8 cellular contexts compared by ENCODE assay signal in the genomic region with DNA sequence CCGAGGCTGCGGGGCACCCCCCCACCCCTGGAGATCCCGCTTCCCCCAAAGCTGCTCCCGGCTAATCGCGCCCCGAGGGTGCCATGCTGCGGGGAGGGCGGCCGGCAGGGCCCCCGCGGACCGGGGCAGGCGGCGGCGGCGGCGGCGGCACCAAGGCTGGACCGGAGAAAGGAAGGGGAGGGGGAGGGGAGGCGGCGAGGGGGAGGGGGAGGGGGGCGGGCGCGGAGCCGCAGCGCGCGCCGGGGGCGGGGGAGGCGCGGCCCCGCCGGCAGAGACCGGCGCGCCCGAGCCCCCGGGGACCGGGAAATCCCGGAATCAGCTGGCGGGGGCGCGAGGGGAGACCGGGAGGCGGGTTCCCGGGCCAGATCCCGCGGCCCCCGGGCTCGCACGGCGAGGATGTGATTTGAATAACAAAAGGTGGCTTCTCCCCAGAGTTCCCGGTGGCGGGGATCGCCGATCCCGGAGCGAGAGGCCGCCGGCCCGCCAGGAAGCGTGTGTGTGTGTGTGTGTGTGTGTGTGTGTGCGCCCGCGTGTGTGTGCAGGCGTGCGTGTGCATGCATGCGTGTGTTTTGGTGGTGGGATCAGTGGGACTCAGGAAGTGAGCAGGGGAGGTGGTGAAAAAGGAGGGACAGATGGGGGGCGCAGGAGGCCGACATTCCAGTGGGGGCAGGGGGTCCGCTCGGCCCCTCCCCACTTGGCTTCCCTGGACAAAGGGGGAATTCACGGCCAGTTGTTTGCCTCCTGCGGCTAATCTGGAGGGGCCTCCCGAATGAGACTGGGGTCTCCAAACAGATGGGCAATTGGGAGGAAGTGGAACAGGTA.
DNase-seq lines count a peak whose midpoint lies in the region; ATAC-seq and TF ChIP-seq lines count a peak whose summit lies in the region.

No MANE protein-coding gene starts in this region.

- H3K36me3 ChIP-seq in upper lobe of left lung, result peaks cover 0 to 3% (median 0%) of the 10 kb centered on the region in 4 donors

- DNase-seq in NCI-H2081 (lab: John Stamatoyannopoulos, UW) (peak; percentile 51 to 67), NCI-H2081 treated with DMSO at 0.1 percent for 48 hours (lab: John Stamatoyannopoulos, UW) (no peak), NCI-H2171 treated with DMSO at 0.1 percent for 48 hours (lab: John Stamatoyannopoulos, UW) (peak; percentile 34), fibroblast of peridontal ligament (ENCODE audit: extremely low read depth) (peak; percentile 12), upper lobe of left lung (peak in 1 of 2 donors; percentile 91)
- peak; percentile 28 to 48 for DNase-seq in activated T-cell treated with anti-CD3 and anti-CD28 coated beads, Interleukin-2, amount 50 U/mL, for 72 hours
- DNase-seq in naive thymus-derived CD8-positive, alpha-beta T cell, result peak in 9 of 10 donors; percentile 2 to 74 (median 24)

- TF ChIP-seq POLR2A in upper lobe of left lung (IDR thresholded peaks at IDR 0.05), result no peak

- H3K4me1 ChIP-seq in upper lobe of left lung, result peaks cover 15 to 37% (median 20%) of the 10 kb centered on the region in 4 donors

- H3K27ac ChIP-seq in upper lobe of left lung, result peak overlapping the region; percentile 80 to 96 (median 89)

- ATAC-seq in activated T-cell treated with anti-CD3 and anti-CD28 coated beads, Interleukin-2, amount 50 U/mL, for 72 hours (replicated peaks in 1 of 2), result peak; percentile 37 to 47
- ATAC-seq in naive thymus-derived CD8-positive, alpha-beta T cell, result peak; percentile 45 to 50
- peak; percentile 38 to 68 for ATAC-seq in upper lobe of left lung (ENCODE audit: low FRiP score in 2 of 2)
- ATAC-seq in GM21526 (IDR thresholded peaks at IDR 0.05; ENCODE audit: low FRiP score, unreplicated experiment), result no peak

- peak overlapping the region; percentile 68 to 97 (median 78) for H3K4me3 ChIP-seq in upper lobe of left lung

- POLR2A ChIA-PET in naive thymus-derived CD8-positive, alpha-beta T cell (lab: Charles Lee), result interaction anchor here (0.6 kb wide), 1 partner anchor 101 kb away, joined by 5 read pairs; no protein-coding TSS in a partner anchor

- TF ChIP-seq EP300 in upper lobe of left lung (IDR thresholded peaks at IDR 0.05), result no peak

- H3K9me3 ChIP-seq in upper lobe of left lung, result no peaks in the 10 kb centered on the region

- TF ChIP-seq CTCF in upper lobe of left lung (IDR thresholded peaks at IDR 0.05), result no peak

- no peaks in the 10 kb centered on the region for H3K36me3 Mint-ChIP-seq in activated T-cell treated with anti-CD3 and anti-CD28 coated beads, Interleukin-2, amount 50 U/mL, for 72 hours (ENCODE audit: insufficient read depth in 2 of 2)
- no peaks in the 10 kb centered on the region for H3K36me3 Mint-ChIP-seq in naive thymus-derived CD8-positive, alpha-beta T cell

- 0 to 1% methylated on average over 15 to 22 of the region's 77 CpGs for WGBS in upper lobe of left lung, 2 donors

- no peaks in the 10 kb centered on the region for H3K9me3 Mint-ChIP-seq in activated T-cell treated with anti-CD3 and anti-CD28 coated beads, Interleukin-2, amount 50 U/mL, for 72 hours
- H3K9me3 Mint-ChIP-seq in naive thymus-derived CD8-positive, alpha-beta T cell, result peaks cover 0 to 2% (median 0%) of the 10 kb centered on the region in 9 donors

- peaks cover 5% of the 10 kb centered on the region for H3K27me3 Mint-ChIP-seq in activated T-cell treated with anti-CD3 and anti-CD28 coated beads, Interleukin-2, amount 50 U/mL, for 72 hours (ENCODE audit: low read depth)
- H3K27me3 Mint-ChIP-seq in naive thymus-derived CD8-positive, alpha-beta T cell, result no peaks in the 10 kb centered on the region

- H3K27me3 ChIP-seq in upper lobe of left lung, result no peaks in the 10 kb centered on the region

- H3K27ac Mint-ChIP-seq in activated T-cell treated with anti-CD3 and anti-CD28 coated beads, Interleukin-2, amount 50 U/mL, for 72 hours, result peak overlapping the region; percentile 79
- peak overlapping the region in 7 of 10 donors; percentile 9 to 90 (median 67) for H3K27ac Mint-ChIP-seq in naive thymus-derived CD8-positive, alpha-beta T cell

- H3K4me3 Mint-ChIP-seq in activated T-cell treated with anti-CD3 and anti-CD28 coated beads, Interleukin-2, amount 50 U/mL, for 72 hours, result peak overlapping the region; percentile 88 to 90
- H3K4me3 Mint-ChIP-seq in naive thymus-derived CD8-positive, alpha-beta T cell, result peak overlapping the region; percentile 77 to 93 (median 86)

- no peaks in the 10 kb centered on the region for H3K4me1 Mint-ChIP-seq in activated T-cell treated with anti-CD3 and anti-CD28 coated beads, Interleukin-2, amount 50 U/mL, for 72 hours (ENCODE audit: low read depth)
- peaks cover 7 to 20% (median 16%) of the 10 kb centered on the region in 4 donors for H3K4me1 Mint-ChIP-seq in naive thymus-derived CD8-positive, alpha-beta T cell
